In genomic region chr11:35857922-35858321, GRCh38 we compare ENCODE assay signal across 27 cellular contexts.
"Had no signal": no experiment of that assay in that cellular context is flagged by ENCODE, and none has a peak within 500 bp of the region (broad histone marks: within the 10 kb centered on the region; RNA-seq: fewer than 3 reads in every experiment).

No MANE protein-coding gene starts in this region.

- H3K27ac Mint-ChIP-seq: dendritic cell treated with granulocyte-macrophage colony-stimulating factor and Interleukin-4, amounts not matched to agents 40 ng/mL and 50 ng/mL, for 4 days; effector memory CD8-positive, alpha-beta T cell; endodermal cell had no signal

- H3K4me1 Mint-ChIP-seq: endodermal cell had no signal

- H3K4me1 ChIP-seq: colonic mucosa, esophagus squamous epithelium, foreskin keratinocyte, gastrocnemius medialis, gastroesophageal sphincter had no signal

- H3K9me3 Mint-ChIP-seq: dendritic cell treated with granulocyte-macrophage colony-stimulating factor and Interleukin-4, amounts not matched to agents 40 ng/mL and 50 ng/mL, for 4 days; effector memory CD8-positive, alpha-beta T cell; endodermal cell had no signal

- H3K27me3 ChIP-seq: colonic mucosa, dorsolateral prefrontal cortex, esophagus squamous epithelium, foreskin keratinocyte, gastrocnemius medialis, gastroesophageal sphincter had no signal

- FAIRE-seq: colon, endometrium, endothelial cell of umbilical vein, frontal cortex had no signal

- H3K9me3 ChIP-seq: colonic mucosa, esophagus squamous epithelium, gastrocnemius medialis, gastroesophageal sphincter had no signal

- H3K27ac ChIP-seq: colonic mucosa, coronary artery, epithelial cell of prostate, esophagus squamous epithelium, foreskin keratinocyte, gastrocnemius medialis, gastroesophageal sphincter had no signal

- H3K4me3 ChIP-seq: colonic mucosa, coronary artery, dorsolateral prefrontal cortex, esophagus squamous epithelium, gastrocnemius medialis, gastroesophageal sphincter had no signal

- DNase-seq: cerebellar nuclear complex; colonic mucosa; cortex of kidney; dermis blood vessel endothelial cell; dorsolateral prefrontal cortex; effector CD4-positive, alpha-beta T cell; effector CD8-positive, alpha-beta T cell; effector memory CD4-positive, alpha-beta T cell; effector memory CD8-positive, alpha-beta T cell; endodermal cell; erythroblast; esophagus squamous epithelium; foreskin fibroblast; foreskin keratinocyte; foreskin melanocyte; gastrocnemius medialis; glutamatergic neuron; head of caudate nucleus had no signal

- ATAC-seq: effector memory CD8-positive, alpha-beta T cell; esophagus mucosa; foreskin keratinocyte; gastrocnemius medialis; gastroesophageal sphincter had no signal

- H3K4me3 Mint-ChIP-seq: dendritic cell treated with granulocyte-macrophage colony-stimulating factor and Interleukin-4, amounts not matched to agents 40 ng/mL and 50 ng/mL, for 4 days; effector memory CD8-positive, alpha-beta T cell; endodermal cell had no signal

- H3K36me3 ChIP-seq: colonic mucosa, esophagus squamous epithelium, gastrocnemius medialis, gastroesophageal sphincter had no signal
